Comparison of ENCODE assay signal across 34 cellular contexts in the genomic region with DNA sequence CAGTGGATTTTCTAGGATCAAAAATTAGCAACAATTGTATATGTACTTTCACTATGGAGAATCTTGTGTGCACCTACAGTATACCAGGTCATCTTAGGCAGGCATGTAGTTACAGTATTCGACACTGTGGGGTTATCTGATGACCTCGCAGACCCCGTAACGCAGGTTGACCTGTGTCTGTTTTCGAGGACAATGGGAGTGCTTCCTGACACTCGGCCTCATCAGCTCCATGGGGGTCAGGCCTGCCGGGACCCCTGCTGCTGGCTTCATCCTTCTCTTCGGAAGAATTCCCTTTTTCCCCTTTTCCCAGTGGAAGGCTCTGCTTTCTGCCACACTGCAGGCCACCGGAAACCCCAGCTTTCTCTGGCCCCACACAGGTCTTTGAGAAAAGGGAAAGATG.
"Had no signal": no experiment of that assay in that cellular context is flagged by ENCODE, and none has a peak within 500 bp of the region (broad histone marks: within the 10 kb centered on the region; RNA-seq: fewer than 3 reads in every experiment).

No MANE protein-coding gene starts in this region.

- H3K27ac ChIP-seq: adrenal gland, body of pancreas, brain microvascular endothelial cell, breast epithelium, VCaP had no signal

- H3K4me3 ChIP-seq: adrenal gland, body of pancreas, breast epithelium had no signal

- H3K27me3 Mint-ChIP-seq: activated CD4-positive, alpha-beta T cell treated with anti-CD3 and anti-CD28 coated beads, Interleukin-2, amount 10 ng/mL, durations not matched to agents 24 days and 14 days; activated naive CD8-positive, alpha-beta T cell treated with anti-CD3 and anti-CD28 coated beads for 36 hours; activated T-helper 17 cell treated with anti-CD3 and anti-CD28 coated beads, Interleukin-2, amount 50 U/mL, for 72 hours had no signal

- ATAC-seq: activated CD8-positive, alpha-beta T cell treated with anti-CD3 and anti-CD28 coated beads for 36 hours; activated naive CD4-positive, alpha-beta T cell treated with anti-CD3 and anti-CD28 coated beads, Interleukin-2, amount 50 U/mL, for 72 hours; activated T-cell treated with anti-CD3 and anti-CD28 coated beads, Interleukin-2, amount 50 U/mL, for 4 hours; activated T-cell treated with anti-CD3 and anti-CD28 coated beads, Interleukin-2, amount 50 U/mL, for 72 hours; activated T-helper 17 cell treated with anti-CD3 and anti-CD28 coated beads, Interleukin-2, amount 50 U/mL, for 72 hours; body of pancreas had no signal

- H3K9me3 Mint-ChIP-seq: activated B cell treated with CpG ODN at 0.5 μM for 24 hours; activated CD4-positive, alpha-beta T cell treated with anti-CD3 and anti-CD28 coated beads, Interleukin-2, amount 10 ng/mL, durations not matched to agents 24 days and 14 days; activated naive CD4-positive, alpha-beta T cell treated with anti-CD3 and anti-CD28 coated beads for 36 hours; activated naive CD4-positive, alpha-beta T cell treated with anti-CD3 and anti-CD28 coated beads, Interleukin-2, amount 50 U/mL, for 72 hours; activated T-cell treated with anti-CD3 and anti-CD28 coated beads, Interleukin-2, amount 50 U/mL, for 72 hours; activated T-helper 1 cell treated with anti-CD3 and anti-CD28 coated beads, Interleukin-12 subunit alpha, Interleukin-12 subunit beta, Interleukin-2, Interleukin-4 antibody, amounts not matched to agents 30 ng/mL and 10 ng/mL and 1 ng/mL, durations not matched to agents 14 hours and 24 hours and 36 hours; activated T-helper 17 cell treated with anti-CD3 and anti-CD28 coated beads, Interleukin-2, amount 50 U/mL, for 72 hours; T-helper 1 cell treated with Interleukin-12 subunit alpha and Interleukin-12 subunit beta and Interleukin-4 antibody, amounts not matched to agents 30 μg/mL and 1 μg/mL, for 36 hours; T-helper 2 cell treated with Interferon-gamma antibody and Interleukin-4, amounts not matched to agents 5 μg/mL and 100 μg/mL, for 36 hours had no signal

- H3K4me1 ChIP-seq: adrenal gland, body of pancreas, breast epithelium had no signal

- H3K4me1 Mint-ChIP-seq: activated B cell treated with CpG ODN at 0.5 μM for 24 hours; activated CD4-positive, alpha-beta T cell treated with anti-CD3 and anti-CD28 coated beads, Interleukin-2, amount 10 ng/mL, durations not matched to agents 24 days and 14 days; activated naive CD8-positive, alpha-beta T cell treated with anti-CD3 and anti-CD28 coated beads for 36 hours; activated T-helper 17 cell treated with anti-CD3 and anti-CD28 coated beads, Interleukin-2, amount 50 U/mL, for 72 hours had no signal

- H3K27me3 ChIP-seq: adrenal gland, body of pancreas, brain microvascular endothelial cell, breast epithelium had no signal

- H3K9me3 ChIP-seq: adrenal gland, body of pancreas, breast epithelium had no signal

- H3K36me3 ChIP-seq: adrenal gland, brain microvascular endothelial cell, breast epithelium had no signal

- H3K36me3 Mint-ChIP-seq: activated CD4-positive, alpha-beta memory T cell treated with anti-CD3 and anti-CD28 coated beads for 36 hours; activated naive CD4-positive, alpha-beta T cell treated with anti-CD3 and anti-CD28 coated beads, Interleukin-2, amount 50 U/mL, for 72 hours; activated naive CD8-positive, alpha-beta T cell treated with anti-CD3 and anti-CD28 coated beads for 36 hours had no signal

- DNase-seq: activated B cell treated with CpG ODN at 0.5 μM for 24 hours; activated CD4-positive, alpha-beta memory T cell treated with anti-CD3 and anti-CD28 coated beads for 36 hours; activated CD4-positive, alpha-beta T cell treated with anti-CD3 and anti-CD28 coated beads for 4 hours; activated CD4-positive, alpha-beta T cell treated with anti-CD3 and anti-CD28 coated beads, Interleukin-2, amount 10 ng/mL, durations not matched to agents 24 days and 14 days; activated CD4-positive, alpha-beta T cell treated with anti-CD3 and anti-CD28 coated beads, Interleukin-2, amount 50 U/mL, for 1 hour; activated CD4-positive, alpha-beta T cell treated with anti-CD3 and anti-CD28 coated beads, Interleukin-2, amount 50 U/mL, for 4 hours; activated CD4-positive, CD25-positive, alpha-beta regulatory T cell treated with anti-CD3 and anti-CD28 coated beads, Interleukin-2, amount 50 U/mL, for 72 hours; activated CD8-positive, alpha-beta memory T cell treated with anti-CD3 and anti-CD28 coated beads, Interleukin-2, amount 50 U/mL, for 4 hours; activated CD8-positive, alpha-beta T cell treated with anti-CD3 and anti-CD28 coated beads for 36 hours; activated effector memory CD4-positive, alpha-beta T cell treated with anti-CD3 and anti-CD28 coated beads, Interleukin-2, amount 50 U/mL, for 16 hours; activated gamma-delta T cell treated with Interleukin-2 at 50 U/mL for 16 hours; activated naive CD4-positive, alpha-beta T cell; activated naive CD4-positive, alpha-beta T cell treated with anti-CD3 and anti-CD28 coated beads for 36 hours; activated naive CD4-positive, alpha-beta T cell treated with anti-CD3 and anti-CD28 coated beads, Interleukin-2, amount 50 U/mL, for 16 hours; activated naive CD8-positive, alpha-beta T cell treated with anti-CD3 and anti-CD28 coated beads for 36 hours; activated T-cell treated with anti-CD3 and anti-CD28 coated beads for 4 hours; activated T-cell treated with anti-CD3 and anti-CD28 coated beads, Interleukin-2, amount 50 U/mL, for 1 hour; activated T-cell treated with anti-CD3 and anti-CD28 coated beads, Interleukin-2, amount 50 U/mL, for 4 hours; activated T-cell treated with anti-CD3 and anti-CD28 coated beads, Interleukin-2, amount 50 U/mL, for 72 hours; adrenal gland; amniotic stem cell; aorta; body of pancreas; brain microvascular endothelial cell; central memory CD4-positive, alpha-beta T cell; T-helper 2 cell; T-helper 9 cell had no signal

- H3K4me3 Mint-ChIP-seq: activated B cell treated with CpG ODN at 0.5 μM for 24 hours; activated CD4-positive, alpha-beta memory T cell treated with anti-CD3 and anti-CD28 coated beads for 36 hours; activated CD4-positive, alpha-beta T cell treated with anti-CD3 and anti-CD28 coated beads, Interleukin-2, amount 10 ng/mL, durations not matched to agents 24 days and 14 days; activated CD8-positive, alpha-beta T cell treated with anti-CD3 and anti-CD28 coated beads for 36 hours; activated naive CD4-positive, alpha-beta T cell treated with anti-CD3 and anti-CD28 coated beads for 36 hours; activated naive CD8-positive, alpha-beta T cell treated with anti-CD3 and anti-CD28 coated beads for 36 hours; activated T-cell treated with anti-CD3 and anti-CD28 coated beads, Interleukin-2, amount 50 U/mL, for 4 hours; activated T-cell treated with anti-CD3 and anti-CD28 coated beads, Interleukin-2, amount 50 U/mL, for 72 hours; activated T-helper 1 cell treated with anti-CD3 and anti-CD28 coated beads, Interleukin-12 subunit alpha, Interleukin-12 subunit beta, Interleukin-2, Interleukin-4 antibody, amounts not matched to agents 30 ng/mL and 10 ng/mL and 1 ng/mL, durations not matched to agents 14 hours and 24 hours and 36 hours; activated T-helper 17 cell treated with anti-CD3 and anti-CD28 coated beads, Interleukin-2, amount 50 U/mL, for 72 hours; T-helper 1 cell treated with Interleukin-12 subunit alpha and Interleukin-12 subunit beta and Interleukin-4 antibody, amounts not matched to agents 30 μg/mL and 1 μg/mL, for 36 hours; T-helper 2 cell treated with Interferon-gamma antibody and Interleukin-4, amounts not matched to agents 5 μg/mL and 100 μg/mL, for 36 hours had no signal

- H3K27ac Mint-ChIP-seq: activated B cell treated with CpG ODN at 0.5 μM for 24 hours; activated CD4-positive, alpha-beta memory T cell treated with anti-CD3 and anti-CD28 coated beads for 36 hours; activated CD4-positive, alpha-beta T cell treated with anti-CD3 and anti-CD28 coated beads, Interleukin-2, amount 10 ng/mL, durations not matched to agents 24 days and 14 days; activated CD8-positive, alpha-beta T cell treated with anti-CD3 and anti-CD28 coated beads for 36 hours; activated naive CD4-positive, alpha-beta T cell treated with anti-CD3 and anti-CD28 coated beads for 36 hours; activated naive CD4-positive, alpha-beta T cell treated with anti-CD3 and anti-CD28 coated beads, Interleukin-2, amount 50 U/mL, for 72 hours; activated naive CD8-positive, alpha-beta T cell treated with anti-CD3 and anti-CD28 coated beads for 36 hours; activated T-cell treated with anti-CD3 and anti-CD28 coated beads, Interleukin-2, amount 50 U/mL, for 72 hours; activated T-helper 1 cell treated with anti-CD3 and anti-CD28 coated beads, Interleukin-12 subunit alpha, Interleukin-12 subunit beta, Interleukin-2, Interleukin-4 antibody, amounts not matched to agents 30 ng/mL and 10 ng/mL and 1 ng/mL, durations not matched to agents 14 hours and 24 hours and 36 hours; activated T-helper 17 cell treated with anti-CD3 and anti-CD28 coated beads, Interleukin-2, amount 50 U/mL, for 72 hours; T-helper 1 cell treated with Interleukin-12 subunit alpha and Interleukin-12 subunit beta and Interleukin-4 antibody, amounts not matched to agents 30 μg/mL and 1 μg/mL, for 36 hours; T-helper 2 cell treated with Interferon-gamma antibody and Interleukin-4, amounts not matched to agents 5 μg/mL and 100 μg/mL, for 36 hours had no signal
